14 cellular contexts compared by ENCODE assay signal in the genomic region with DNA sequence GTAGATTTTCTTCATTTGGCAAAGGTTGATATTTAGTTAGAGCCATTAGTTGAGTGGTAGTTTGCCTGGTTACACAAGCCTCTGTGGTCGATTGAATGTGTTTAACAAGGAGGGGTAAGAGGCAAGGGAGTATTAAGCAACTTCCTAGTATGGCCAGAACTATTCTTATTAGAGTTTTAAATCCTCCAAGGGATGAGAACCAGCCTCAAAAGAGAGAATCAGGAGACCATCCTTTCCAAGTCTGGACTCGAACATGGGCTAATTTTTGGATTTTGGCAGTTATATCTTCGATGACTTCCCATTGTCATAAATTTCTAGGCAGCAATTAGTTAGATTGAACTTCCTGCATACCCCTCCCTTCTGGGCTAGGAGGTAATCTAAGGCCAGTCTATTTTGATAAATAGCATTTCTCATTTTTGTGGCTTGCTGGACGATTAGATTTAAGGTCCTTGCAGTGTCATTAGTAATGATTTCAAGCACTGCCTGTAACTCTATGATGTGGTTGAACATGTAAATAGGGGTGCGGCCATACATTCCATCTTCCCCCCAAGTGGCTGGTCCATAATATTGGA.
A peak's percentile ranks its signal among the peaks of the same experiment; 100 is the strongest.
DNase-seq lines count a peak whose midpoint lies in the region; ATAC-seq and TF ChIP-seq lines count a peak whose summit lies in the region.
"Had no signal": no experiment of that assay in that cellular context is flagged by ENCODE, and none has a peak within 500 bp of the region (broad histone marks: within the 10 kb centered on the region; RNA-seq: fewer than 3 reads in every experiment).

No MANE protein-coding gene starts in this region.

- H3K4me1 ChIP-seq in ACC112 (ENCODE audit: control insufficient read depth, insufficient read depth, low read length, unreplicated experiment) (peaks cover 52% of the 10 kb centered on the region), esophagus squamous epithelium (peaks cover 0 to 14% (median 0%) of the 10 kb centered on the region in 3 donors), muscle layer of duodenum (ENCODE audit: control insufficient read depth in 1 of 2, insufficient read depth in 2 of 2, low read length in 2 of 2) (no peaks in the 10 kb centered on the region)

- no peak for TF ChIP-seq CTCF in esophagus squamous epithelium (IDR thresholded peaks at IDR 0.05)

- 37 to 38% methylated on average over 5 of the region's 5 CpGs for WGBS in esophagus squamous epithelium, 2 donors

- no peaks in the 10 kb centered on the region for H3K79me2 ChIP-seq in ACC112 (ENCODE audit: control insufficient read depth, insufficient read depth, low read length, unreplicated experiment)

- H3K4me3 ChIP-seq in ACC112 (ENCODE audit: low read depth, low read length) (0 out of 2 replicates have a peak overlapping the region, but pooled peaks have one; percentile 8), esophagus squamous epithelium (no peak overlapping the region), muscle layer of duodenum (ENCODE audit: low read depth in 1 of 2, low read length in 2 of 2) (no peak overlapping the region)

- H3K27me3 ChIP-seq in ACC112 (ENCODE audit: insufficient read depth, low read length) (no peaks in the 10 kb centered on the region), esophagus squamous epithelium (no peaks in the 10 kb centered on the region), muscle layer of duodenum (ENCODE audit: low read depth, low read length) (no peaks in the 10 kb centered on the region)

- DNase-seq in NOMO-1 (lab: John Stamatoyannopoulos, UW; ENCODE audit: unreplicated experiment in 2 of 2) (peak; percentile 76 to 80), esophagus squamous epithelium (lab: John Stamatoyannopoulos, UW) (no peak), NCI-H1048 (lab: John Stamatoyannopoulos, UW) (no peak), NCI-H524 treated with DMSO at 0.1 percent for 48 hours (lab: John Stamatoyannopoulos, UW) (no peak)
- DNase-seq: activated CD8-positive, alpha-beta memory T cell treated with anti-CD3 and anti-CD28 coated beads, Interleukin-2, amount 50 U/mL, for 4 hours; caudate nucleus; GDM1; hippocampal formation; natural killer cell; NCI-H748 treated with DMSO at 0.1 percent for 48 hours had no signal

- peak overlapping the region; percentile 86 for H2AFZ ChIP-seq in ACC112 (ENCODE audit: low read length, unreplicated experiment)

- no peaks in the 10 kb centered on the region for H3K36me3 ChIP-seq in ACC112 (ENCODE audit: insufficient read depth, low read length)
- no peaks in the 10 kb centered on the region for H3K36me3 ChIP-seq in esophagus squamous epithelium
- peaks cover 0 to 4% of the 10 kb centered on the region in 2 donors for H3K36me3 ChIP-seq in muscle layer of duodenum (ENCODE audit: control insufficient read depth in 1 of 2, insufficient read depth in 2 of 2, low read length in 2 of 2)

- intact Hi-C loops in esophagus squamous epithelium (cut with DNase I), result no loop called here

- H3K9me3 ChIP-seq in esophagus squamous epithelium (no peaks in the 10 kb centered on the region), muscle layer of duodenum (ENCODE audit: control insufficient read depth in 1 of 2, low read length in 2 of 2) (no peaks in the 10 kb centered on the region)

- TF ChIP-seq POLR2A in esophagus squamous epithelium (IDR thresholded peaks at IDR 0.05), result no peak

- no peak for ATAC-seq in GM21825 (IDR thresholded peaks at IDR 0.05; ENCODE audit: unreplicated experiment)
- ATAC-seq in HG03457 (IDR thresholded peaks at IDR 0.05; ENCODE audit: unreplicated experiment), result no peak
- ATAC-seq: natural killer cell had no signal

- peak overlapping the region; percentile 98 for H3K27ac ChIP-seq in ACC112 (ENCODE audit: low read depth, low read length)
- H3K27ac ChIP-seq in esophagus squamous epithelium, result peak overlapping the region; percentile 21 to 77 (median 56)
- peak overlapping the region; percentile 6 for H3K27ac ChIP-seq in muscle layer of duodenum (ENCODE audit: low read length)

Comparison
In these comparisons a context has a peak if more than half of its experiments do, and no peak if none do; other contexts are left out.
1. H3K27ac ChIP-seq: peak in every context shown above with its lines; median percentile 98 in ACC112; 56 in esophagus squamous epithelium; 6 in muscle layer of duodenum.
2. DNase-seq: peak in NOMO-1 (2 of 2); none in esophagus squamous epithelium (single experiment), NCI-H1048 (single experiment) and NCI-H524 treated with DMSO at 0.1 percent for 48 hours (single experiment).